In genomic region chr9:33438926-33439511, GRCh38 we compare ENCODE assay signal across 12 cellular contexts. TPM values are rescaled to one million over a fixed set of nuclear protein-coding genes. Genes with fewer than 3 reads are reported as not detected.
"Had no signal": no experiment of that assay in that cellular context is flagged by ENCODE, and none has a peak within 500 bp of the region (broad histone marks: within the 10 kb centered on the region; RNA-seq: fewer than 3 reads in every experiment).

No MANE protein-coding gene starts in this region.

- DNase-seq: activated CD4-positive, alpha-beta T cell treated with anti-CD3 and anti-CD28 coated beads, Interleukin-2, amount 10 ng/mL, durations not matched to agents 24 days and 14 days; activated CD4-positive, CD25-positive, alpha-beta regulatory T cell; activated gamma-delta T cell treated with Interleukin-2 at 50 U/mL for 16 hours; activated naive CD8-positive, alpha-beta T cell treated with anti-CD3 and anti-CD28 coated beads, Interleukin-2, amount 50 U/mL, for 24 hours; cerebellar nuclear complex; erythroblast; hippocampal formation; nephron progenitor cell had no signal

- H3K27me3 ChIP-seq: ascending aorta, breast epithelium had no signal

- ATAC-seq: activated naive CD8-positive, alpha-beta T cell treated with anti-CD3 and anti-CD28 coated beads, Interleukin-2, amount 50 U/mL, for 24 hours had no signal

- H3K27ac ChIP-seq: ascending aorta, breast epithelium, thoracic aorta had no signal

- H3K4me1 ChIP-seq: ascending aorta had no signal

- H3K36me3 ChIP-seq: ascending aorta, breast epithelium, thoracic aorta had no signal

- H3K9me3 ChIP-seq: ascending aorta, breast epithelium, thoracic aorta had no signal

- H3K4me3 ChIP-seq: ascending aorta, breast epithelium, thoracic aorta had no signal

RNA-seq across cellular contexts. Expression of gene AQP7, which starts 36.7 kb away (rescaled TPM):
- total RNA-seq: activated CD4-positive, alpha-beta T cell treated with anti-CD3 and anti-CD28 coated beads, Interleukin-2, amount 10 ng/mL, durations not matched to agents 24 days and 14 days; kidney epithelial cell had no signal
